Comparison of ENCODE assay signal across 28 cellular contexts in genomic region chr2:20738789-20739188, GRCh38.
A peak's percentile ranks its signal among the peaks of the same experiment; 100 is the strongest.
DNase-seq lines count a peak whose midpoint lies in the region; ATAC-seq, FAIRE-seq and TF ChIP-seq lines count a peak whose summit lies in the region.
"Had no signal": no experiment of that assay in that cellular context is flagged by ENCODE, and none has a peak within 500 bp of the region (broad histone marks: within the 10 kb centered on the region; RNA-seq: fewer than 3 reads in every experiment).

No MANE protein-coding gene starts in this region.

- DNase-seq in heart left ventricle: no peak
- DNase-seq in right atrium auricular region (ENCODE audit: low spot score): no peak
- DNase-seq in HTR-8/SVneo (ENCODE audit: insufficient read length, low spot score): no peak
- peak; percentile 9 for DNase-seq in left kidney (ENCODE audit: low read depth, low spot score)
- DNase-seq in renal cortical epithelial cell (ENCODE audit: low read depth): peak; percentile 68
- no peak for DNase-seq in activated naive CD4-positive, alpha-beta T cell (lab: John Stamatoyannopoulos, UW)
- DNase-seq in A673 (ENCODE audit: low spot score): no peak
- DNase-seq: CD8-positive, alpha-beta memory T cell; DMS 273 treated with DMSO at 0.1 percent for 48 hours; DMS79; EL; GDM1; IMR-90; KG1; MM.1S; NCI-H1092 treated with DMSO at 0.1 percent for 48 hours; NCI-H1436; NCI-H187; NCI-H2081 treated with DMSO at 0.1 percent for 48 hours; NCI-H524; NCI-H748 treated with DMSO at 0.1 percent for 48 hours; NK-92 treated with Interleukin-12 subunit alpha and Interleukin-12 subunit beta, amount 100 ng/mL, for 24 hours; PC-3; SK-N-SH; SW 1271 had no signal

- H3K4me3 ChIP-seq in heart left ventricle (no peak overlapping the region), right atrium auricular region (no peak overlapping the region), A673 (ENCODE audit: low read depth, low read length, poor library complexity, severe bottlenecking) (no peak overlapping the region)
- H3K4me3 ChIP-seq: A549 had no signal

- H3K9me3 ChIP-seq in heart left ventricle (no peaks in the 10 kb centered on the region), right atrium auricular region (no peaks in the 10 kb centered on the region), A673 (ENCODE audit: low read depth, low read length, poor library complexity, severe bottlenecking) (no peaks in the 10 kb centered on the region)
- H3K9me3 ChIP-seq: A549, SK-N-SH had no signal

- POLR2A ChIA-PET in A673 (lab: Charles Lee; ENCODE audit: low non-redundant PET): no interaction called here

- no peak for TF ChIP-seq POLR2A in heart left ventricle (IDR thresholded peaks at IDR 0.05)

- H3K27ac ChIP-seq in heart left ventricle (no peak overlapping the region), right atrium auricular region (no peak overlapping the region), A673 (ENCODE audit: low read depth, low read length, poor library complexity, severe bottlenecking) (no peak overlapping the region)
- H3K27ac ChIP-seq: A549 had no signal

- no peak for TF ChIP-seq CTCF in heart left ventricle (IDR thresholded peaks at IDR 0.05)
- no peak for TF ChIP-seq CTCF in right atrium auricular region (IDR thresholded peaks at IDR 0.05)
- TF ChIP-seq CTCF in A673 (conservative IDR thresholded peaks at IDR 0.05; ENCODE audit: low read depth, low read length): no peak

- ATAC-seq in heart left ventricle: peak in 3 of 4 donors; percentile 55 to 83 (median 81)
- no peak for ATAC-seq in GM18870 (IDR thresholded peaks at IDR 0.05; ENCODE audit: unreplicated experiment)
- ATAC-seq: A549, PC-3 had no signal

- no TSS peak for BruUV-seq in A673 (replicated peaks; lab: Mats Ljungman, UMichigan)

- FAIRE-seq in HTR-8/SVneo (lab: Jason Lieb, UNC): peak; percentile 20
- FAIRE-seq: A549, H54 had no signal

- peaks cover 0 to 10% (median 2%) of the 10 kb centered on the region in 9 donors for H3K36me3 ChIP-seq in heart left ventricle
- peaks cover 3% of the 10 kb centered on the region for H3K36me3 ChIP-seq in right atrium auricular region
- no peaks in the 10 kb centered on the region for H3K36me3 ChIP-seq in A673 (ENCODE audit: insufficient read depth, low read length, poor library complexity, severe bottlenecking)

- H3K4me1 ChIP-seq in heart left ventricle (peaks cover 0 to 12% (median 0%) of the 10 kb centered on the region in 12 donors), right atrium auricular region (no peaks in the 10 kb centered on the region), A673 (ENCODE audit: insufficient read depth, low read length, poor library complexity, severe bottlenecking) (no peaks in the 10 kb centered on the region)
- H3K4me1 ChIP-seq: A549 had no signal

- intact Hi-C loops in heart left ventricle (cut with DNase I): no loop called here
- intact Hi-C loops in A673 (cut with micrococcal nuclease; ENCODE audit: unreplicated experiment): no loop called here

- H3K27me3 ChIP-seq in heart left ventricle (no peaks in the 10 kb centered on the region), right atrium auricular region (no peaks in the 10 kb centered on the region), A673 (replicated peaks; ENCODE audit: insufficient read depth, low read depth, low read length, poor library complexity) (no peaks in the 10 kb centered on the region)

- CTCF ChIA-PET in A673 (lab: Charles Lee): no interaction called here

Comparison
In these comparisons a context has a peak if more than half of its experiments do, and no peak if none do; other contexts are left out.
1. DNase-seq: peak in left kidney (single experiment) and renal cortical epithelial cell (single experiment); none in heart left ventricle (0 of 5), right atrium auricular region (single experiment), HTR-8/SVneo (single experiment), activated naive CD4-positive, alpha-beta T cell (0 of 4) and A673 (single experiment).